8 cellular contexts compared by ENCODE assay signal in genomic region chr6:25962368-25963127, GRCh38.
DNase-seq lines count a peak whose midpoint lies in the region; ATAC-seq and TF ChIP-seq lines count a peak whose summit lies in the region.

TSS of gene TRIM38 (plus strand) at chr6:25962802. CDS start at chr6:25966523, 3,721 bp downstream.

- H3K9me3 ChIP-seq in duodenal mucosa (ENCODE audit: control insufficient read depth in 1 of 2, low read length in 2 of 2): peaks cover 0 to 3% of the 10 kb centered on the region in 2 donors

- H3K27me3 Mint-ChIP-seq in memory B cell: no peaks in the 10 kb centered on the region

- peak; percentile 84 for ATAC-seq in HG02588 (IDR thresholded peaks at IDR 0.05; ENCODE audit: unreplicated experiment)
- peak; percentile 84 for ATAC-seq in memory B cell (ENCODE audit: low read depth)

- peaks cover 31 to 42% of the 10 kb centered on the region in 2 donors for H3K4me1 ChIP-seq in duodenal mucosa (ENCODE audit: control insufficient read depth in 1 of 2, insufficient read depth in 2 of 2, low read length in 2 of 2)

- DNase-seq in NCI-H187 (lab: John Stamatoyannopoulos, UW) (peak; percentile 6 to 39), memory B cell (ENCODE audit: low spot score in 2 of 2) (peak; percentile 69 to 81), retina (no peak)
- peak; percentile 63 for DNase-seq in activated CD4-positive, alpha-beta T cell treated with anti-CD3 and anti-CD28 coated beads, Interleukin-2, amount 50 U/mL, for 1 hour
- DNase-seq in stimulated activated CD8-positive, alpha-beta memory T cell treated with anti-CD3 and anti-CD28 coated beads, Interleukin-2, amount 100 ng/mL, for 1 hour (ENCODE audit: low read depth in 2 of 2): peak; percentile 44 to 52

- H3K27ac ChIP-seq in duodenal mucosa (ENCODE audit: low read depth, low read length): peak within 1 kb of the TSS; percentile 90

- H3K4me1 Mint-ChIP-seq in memory B cell: peaks cover 69% of the 10 kb centered on the region

- H3K36me3 Mint-ChIP-seq in memory B cell: peaks cover 20% of the 10 kb centered on the region

- peak within 1 kb of the TSS; percentile 91 to 93 for H3K4me3 ChIP-seq in duodenal mucosa (ENCODE audit: low read depth in 1 of 2, low read length in 2 of 2)

- H3K4me3 Mint-ChIP-seq in memory B cell: peak within 1 kb of the TSS; percentile 99

- peak; percentile 79 for TF ChIP-seq POLR2A in GM15510 (IDR thresholded peaks at IDR 0.05; ENCODE audit: borderline replicate concordance, extremely low read depth, insufficient read length)

- peak within 1 kb of the TSS; percentile 96 to 98 for H3K9ac ChIP-seq in duodenal mucosa (ENCODE audit: low read depth in 1 of 2, low read length in 2 of 2)

- peak within 1 kb of the TSS; percentile 98 for H3K27ac Mint-ChIP-seq in memory B cell

- H3K27me3 ChIP-seq in duodenal mucosa (ENCODE audit: control insufficient read depth in 1 of 2, insufficient read depth in 2 of 2, low read length in 2 of 2): no peaks in the 10 kb centered on the region

- H3K9me3 Mint-ChIP-seq in memory B cell: peaks cover 1% of the 10 kb centered on the region

- H3K36me3 ChIP-seq in duodenal mucosa (ENCODE audit: control insufficient read depth in 1 of 2, insufficient read depth in 2 of 2, low read length in 2 of 2): peaks cover 7 to 15% of the 10 kb centered on the region in 2 donors
